ENCODE assay signal across 12 cellular contexts in genomic region chr11:77457340-77457739, GRCh38. TPM values are rescaled to one million over a fixed set of nuclear protein-coding genes. Genes with fewer than 3 reads are reported as not detected.
A peak's percentile ranks its signal among the peaks of the same experiment; 100 is the strongest.
DNase-seq lines count a peak whose midpoint lies in the region; ATAC-seq and TF ChIP-seq lines count a peak whose summit lies in the region.
"Had no signal": no experiment of that assay in that cellular context is flagged by ENCODE, and none has a peak within 500 bp of the region (broad histone marks: within the 10 kb centered on the region; RNA-seq: fewer than 3 reads in every experiment).

No MANE protein-coding gene starts in this region.

- H3K27ac ChIP-seq in BLaER1 treated with 17β-estradiol and CSF1 and Interleukin-3, amounts not matched to agents 10 nM and 100 nM, result peak overlapping the region in 1 of 11 experiments; percentile 8; a peak in 1 of 22 replicates
- H3K27ac ChIP-seq in right atrium auricular region, result no peak overlapping the region
- H3K27ac ChIP-seq: ascending aorta, esophagus muscularis mucosa, parathyroid adenoma had no signal

- H3K4me1 ChIP-seq in BLaER1 treated with 17β-estradiol and CSF1 and Interleukin-3, amounts not matched to agents 10 nM and 100 nM, result peaks cover 25 to 46% (median 32%) of the 10 kb centered on the region in 10 experiments
- H3K4me1 ChIP-seq in NT2/D1 (ENCODE audit: insufficient read depth, insufficient read length) (no peaks in the 10 kb centered on the region), right atrium auricular region (no peaks in the 10 kb centered on the region)
- H3K4me1 ChIP-seq: ascending aorta, parathyroid adenoma had no signal

- TF ChIP-seq CTCF in right atrium auricular region (IDR thresholded peaks at IDR 0.05), result no peak

- peaks cover 0 to 11% (median 0%) of the 10 kb centered on the region in 11 experiments; a peak in 4 of 22 replicates for H4K20me1 ChIP-seq in BLaER1 treated with 17β-estradiol and CSF1 and Interleukin-3, amounts not matched to agents 10 nM and 100 nM

- H3K4me3 ChIP-seq in BLaER1 treated with 17β-estradiol and CSF1 and Interleukin-3, amounts not matched to agents 10 nM and 100 nM, result no peak overlapping the region
- H3K4me3 ChIP-seq in NT2/D1 (ENCODE audit: insufficient read length, low read depth) (no peak overlapping the region), right atrium auricular region (no peak overlapping the region)
- H3K4me3 ChIP-seq: ascending aorta, esophagus muscularis mucosa had no signal

- ATAC-seq in GM21390 (IDR thresholded peaks at IDR 0.05; ENCODE audit: unreplicated experiment), result peak; percentile 33
- ATAC-seq in HG03039 (IDR thresholded peaks at IDR 0.05; ENCODE audit: unreplicated experiment), result peak; percentile 6
- ATAC-seq: T-helper 17 cell had no signal

- H3K36me3 ChIP-seq in BLaER1 treated with 17β-estradiol and CSF1 and Interleukin-3, amounts not matched to agents 10 nM and 100 nM, result peaks cover 0 to 18% (median 6%) of the 10 kb centered on the region in 11 experiments; a peak in 3 of 22 replicates
- H3K36me3 ChIP-seq in NT2/D1 (ENCODE audit: insufficient read depth, insufficient read length, low read length) (peaks cover 5% of the 10 kb centered on the region), right atrium auricular region (no peaks in the 10 kb centered on the region)
- H3K36me3 ChIP-seq: ascending aorta, esophagus muscularis mucosa had no signal

- H3K9me3 ChIP-seq in BLaER1 treated with 17β-estradiol and CSF1 and Interleukin-3, amounts not matched to agents 10 nM and 100 nM (replicated peaks in 1 of 11), result no peaks in the 10 kb centered on the region
- H3K9me3 ChIP-seq in NT2/D1 (ENCODE audit: insufficient read depth, low read length) (no peaks in the 10 kb centered on the region), right atrium auricular region (no peaks in the 10 kb centered on the region)
- H3K9me3 ChIP-seq: ascending aorta, esophagus muscularis mucosa had no signal

- DNase-seq in NT2/D1 (ENCODE audit: low read depth, low spot score) (peak; percentile 80), amniotic stem cell (lab: John Stamatoyannopoulos, UW) (no peak), NCI-H1092 treated with DMSO at 0.1 percent for 48 hours (lab: John Stamatoyannopoulos, UW) (no peak), right atrium auricular region (ENCODE audit: low spot score) (no peak), GM19238 (ENCODE audit: insufficient read length, low spot score) (no peak)
- DNase-seq: T-helper 17 cell had no signal

- peak overlapping the region; percentile 32 to 87 (median 75) for H3K4me2 ChIP-seq in BLaER1 treated with 17β-estradiol and CSF1 and Interleukin-3, amounts not matched to agents 10 nM and 100 nM

- no peaks in the 10 kb centered on the region for H3K27me3 ChIP-seq in BLaER1 treated with 17β-estradiol and CSF1 and Interleukin-3, amounts not matched to agents 10 nM and 100 nM
- no peaks in the 10 kb centered on the region for H3K27me3 ChIP-seq in NT2/D1 (ENCODE audit: insufficient read depth, insufficient read length)
- H3K27me3 ChIP-seq in right atrium auricular region, result no peaks in the 10 kb centered on the region
- H3K27me3 ChIP-seq: ascending aorta, esophagus muscularis mucosa had no signal

- H3K9ac ChIP-seq in BLaER1 treated with 17β-estradiol and CSF1 and Interleukin-3, amounts not matched to agents 10 nM and 100 nM, result peak overlapping the region in 1 of 11 experiments; percentile 13; a peak in 3 of 22 replicates
- no peak overlapping the region for H3K9ac ChIP-seq in NT2/D1 (ENCODE audit: insufficient read length, low read depth)
- H3K9ac ChIP-seq: parathyroid adenoma had no signal

RNA-seq across cellular contexts. Expression of gene PAK1, which starts 16.6 kb away (rescaled TPM):
- total RNA-seq in right atrium auricular region, result 10 to 100 TPM; 12.5 to 15.2 TPM
